9 cellular contexts compared by ENCODE assay signal in the genomic region with DNA sequence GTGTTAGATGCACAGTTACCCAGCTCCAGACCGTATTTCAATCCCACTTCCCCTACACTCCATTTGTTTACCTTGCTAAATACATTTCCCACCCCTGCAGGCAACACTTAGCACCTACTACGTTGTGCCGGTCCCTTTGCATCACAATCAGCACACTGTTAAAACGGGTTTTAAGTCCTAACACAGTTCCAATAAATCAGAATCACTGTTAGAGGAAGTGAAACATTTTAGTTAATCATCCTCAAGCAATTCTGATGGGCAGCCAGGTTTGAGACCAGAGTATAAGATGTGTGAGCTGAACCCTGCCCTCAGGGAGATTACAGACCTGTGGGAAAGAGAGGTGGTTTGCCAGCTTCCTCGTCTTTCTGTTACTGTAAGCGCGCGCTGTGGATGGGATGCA. TPM values are rescaled to one million over a fixed set of nuclear protein-coding genes. Genes with fewer than 3 reads are reported as not detected.
A peak's percentile ranks its signal among the peaks of the same experiment; 100 is the strongest.
DNase-seq lines count a peak whose midpoint lies in the region; ATAC-seq, FAIRE-seq and TF ChIP-seq lines count a peak whose summit lies in the region.
"Had no signal": no experiment of that assay in that cellular context is flagged by ENCODE, and none has a peak within 500 bp of the region (broad histone marks: within the 10 kb centered on the region; RNA-seq: fewer than 3 reads in every experiment).

No MANE protein-coding gene starts in this region.

- TF ChIP-seq CTCF in OCI-LY1 (IDR thresholded peaks at IDR 0.05; ENCODE audit: low read length) (no peak), endothelial cell of umbilical vein (IDR thresholded peaks at IDR 0.05; ENCODE audit: extremely low read depth in 1 of 2, insufficient read depth in 1 of 2, low read depth in 1 of 2, low read length in 2 of 2) (no peak)

- CTCF ChIA-PET in endothelial cell of umbilical vein (lab: Charles Lee), result interaction anchor here (1.4 to 6.2 kb wide), 6 partner anchors 10 to 42 kb away, joined by 3 to 42 read pairs (median 12); a partner anchor contains a TSS

- H3K4me1 ChIP-seq in GM23248 (ENCODE audit: insufficient read depth) (peaks cover 15% of the 10 kb centered on the region), OCI-LY1 (ENCODE audit: insufficient read depth, low read length, severe bottlenecking) (peaks cover 26% of the 10 kb centered on the region), endothelial cell of umbilical vein (ENCODE audit: control insufficient read depth, extremely low read depth, insufficient read depth, low read length) (peaks cover 32% of the 10 kb centered on the region)

- H3K4me2 ChIP-seq in GM23248 (ENCODE audit: unreplicated experiment) (peak overlapping the region; percentile 87), OCI-LY1 (ENCODE audit: low read length) (peak overlapping the region; percentile 45; the same call in 1 of the 2 replicates), endothelial cell of umbilical vein (ENCODE audit: insufficient read depth, low read length) (peak overlapping the region; percentile 96)

- no peaks in the 10 kb centered on the region for H3K9me2 ChIP-seq in GM23248 (ENCODE audit: insufficient read depth)
- no peaks in the 10 kb centered on the region for H3K9me2 ChIP-seq in OCI-LY1 (ENCODE audit: low read depth, low read length)

- peak overlapping the region; percentile 92 for H3K4me3 ChIP-seq in GM23248
- no peak overlapping the region for H3K4me3 ChIP-seq in OCI-LY1 (ENCODE audit: low read depth, low read length, poor library complexity, severe bottlenecking)
- H3K4me3 ChIP-seq in endothelial cell of umbilical vein (replicated peaks in 1 of 3; ENCODE audit: insufficient read depth in 1 of 3, low read depth in 1 of 3, low read length in 3 of 3), result peak overlapping the region in 2 of 3 experiments; percentile 8 to 78

- H4K20me1 ChIP-seq in GM23248 (ENCODE audit: insufficient read depth) (peaks cover 11% of the 10 kb centered on the region; the same call in 1 of the 2 replicates), OCI-LY1 (ENCODE audit: insufficient read depth, low read length) (no peaks in the 10 kb centered on the region), endothelial cell of umbilical vein (replicated peaks; ENCODE audit: control insufficient read depth, extremely low read depth, insufficient read depth, low read length) (peaks cover 5% of the 10 kb centered on the region)

- in situ Hi-C loops in GM23248 (cut with MboI), result no loop called here

- DNase-seq in GM23248 (peak; percentile 7), endothelial cell of umbilical vein (ENCODE audit: low read depth, low spot score) (no peak), renal cortical epithelial cell (ENCODE audit: low read depth) (peak; percentile 16), HT-29 (ENCODE audit: low spot score) (no peak), HuH-7.5 (ENCODE audit: low spot score) (no peak)
- DNase-seq: NCI-H146 had no signal

- H3K36me3 ChIP-seq in GM23248 (ENCODE audit: low read depth), result no peaks in the 10 kb centered on the region
- H3K36me3 ChIP-seq in OCI-LY1 (ENCODE audit: insufficient read depth, low read length), result peaks cover 19% of the 10 kb centered on the region
- H3K36me3 ChIP-seq in endothelial cell of umbilical vein (ENCODE audit: control insufficient read depth in 2 of 2, extremely low read depth in 1 of 2, insufficient read depth in 2 of 2, low read length in 2 of 2), result no peaks in the 10 kb centered on the region

- TF ChIP-seq POLR2A in endothelial cell of umbilical vein (IDR thresholded peaks at IDR 0.05; ENCODE audit: low read depth, low read length), result no peak

- no peaks in the 10 kb centered on the region for H3K9me3 ChIP-seq in GM23248 (ENCODE audit: low read depth)
- H3K9me3 ChIP-seq in OCI-LY1 (ENCODE audit: low read length), result no peaks in the 10 kb centered on the region
- H3K9me3 ChIP-seq in endothelial cell of umbilical vein (replicated peaks; ENCODE audit: control insufficient read depth, insufficient read depth, low read length), result no peaks in the 10 kb centered on the region

- no peak overlapping the region for H3K27ac ChIP-seq in GM23248
- no peak overlapping the region for H3K27ac ChIP-seq in OCI-LY1 (ENCODE audit: low read depth, low read length, poor library complexity, severe bottlenecking)
- no peak overlapping the region for H3K27ac ChIP-seq in endothelial cell of umbilical vein (ENCODE audit: insufficient read depth, low read depth, low read length)

- H3K27me3 ChIP-seq in GM23248 (replicated peaks; ENCODE audit: insufficient read depth) (no peaks in the 10 kb centered on the region), OCI-LY1 (ENCODE audit: insufficient read depth, low read length) (no peaks in the 10 kb centered on the region), endothelial cell of umbilical vein (ENCODE audit: control insufficient read depth in 2 of 2, insufficient read depth in 2 of 2, low read length in 2 of 2) (no peaks in the 10 kb centered on the region)

- no peaks in the 10 kb centered on the region for H3K9me1 ChIP-seq in endothelial cell of umbilical vein (replicated peaks; ENCODE audit: control insufficient read depth, extremely low read depth, insufficient read depth, low read length)

- H2AFZ ChIP-seq in GM23248, result no peak overlapping the region
- no peak overlapping the region for H2AFZ ChIP-seq in OCI-LY1 (ENCODE audit: low read length)
- no peak overlapping the region for H2AFZ ChIP-seq in endothelial cell of umbilical vein (ENCODE audit: low read depth, low read length)

- ATAC-seq in HG02885 (IDR thresholded peaks at IDR 0.05; ENCODE audit: poor library complexity, unreplicated experiment), result no peak

- BruUV-seq in endothelial cell of umbilical vein (replicated peaks; lab: Mats Ljungman, UMichigan), result no TSS peak

- H3F3A ChIP-seq in GM23248 (ENCODE audit: insufficient read depth) (peaks cover 11% of the 10 kb centered on the region; the same call in 1 of the 2 replicates), OCI-LY1 (ENCODE audit: insufficient read depth, low read length) (no peaks in the 10 kb centered on the region)

- POLR2A ChIA-PET in endothelial cell of umbilical vein (lab: Charles Lee), result interaction anchor here (1.1 to 2.5 kb wide), 2 partner anchors 24 kb away, joined by 3 to 8 read pairs; no protein-coding TSS in a partner anchor

- dilution Hi-C loops in endothelial cell of umbilical vein (cut with MboI; ENCODE audit: extremely low pct_ligation_motif_present, low sequenced_read_pairs), result no loop called here

- intact Hi-C loops in endothelial cell of umbilical vein (cut with micrococcal nuclease), result no loop called here

- 54 to 56% methylated on average over 8 of the region's 8 CpGs for WGBS in GM23248 (ENCODE audit: low coverage in 1 of 2, low lambda C conversion rate in 2 of 2, missing lambda C conversion rate in 2 of 2), 2 experiments

- peak; percentile 37 for FAIRE-seq in endothelial cell of umbilical vein (lab: Jason Lieb, UNC)

- peak overlapping the region; percentile 92; the same call in 1 of the 2 replicates for H3K9ac ChIP-seq in GM23248
- H3K9ac ChIP-seq in OCI-LY1 (ENCODE audit: low read length), result no peak overlapping the region
- H3K9ac ChIP-seq in endothelial cell of umbilical vein (replicated peaks; ENCODE audit: extremely low read depth, insufficient read depth, low read length), result peak overlapping the region; percentile 14

- H3K79me2 ChIP-seq in GM23248 (ENCODE audit: insufficient read depth) (peaks cover 59% of the 10 kb centered on the region), OCI-LY1 (ENCODE audit: insufficient read depth, low read length) (no peaks in the 10 kb centered on the region), endothelial cell of umbilical vein (ENCODE audit: control insufficient read depth, insufficient read depth, low read length) (peaks cover 38% of the 10 kb centered on the region)

RNA-seq across cellular contexts. Expression of a gene that starts 3.0 kb away (rescaled TPM):
- 13.8 and 14.8 TPM in 2 replicates for total RNA-seq in GM23248 (2014; rRNA removed; shearing (Covaris generic))
- polyA plus RNA-seq in GM23248 (2016; fragmentation: Nextera tagmentation; extraction: Ambion mirVana) (4.1 and 5.3 TPM in 2 replicates), endothelial cell of umbilical vein (13.6 and 14.8 TPM in 2 replicates)
- total RNA-seq in endothelial cell of umbilical vein (22.0 and 24.1 TPM in 2 replicates), renal cortical epithelial cell (6.6 and 14.4 TPM in 2 replicates)
- polyA plus RNA-seq in endothelial cell of umbilical vein (2011; cell fraction: cytosol; rRNA removed), result 14.9 and 17.1 TPM in 2 replicates
- polyA plus RNA-seq in endothelial cell of umbilical vein (2011; cell fraction: nucleus; rRNA removed), result 10.2 and 11.0 TPM in 2 replicates
- polyA plus RNA-seq in endothelial cell of umbilical vein (2012), result 14.6 and 16.2 TPM in 2 replicates
- polyA minus RNA-seq in endothelial cell of umbilical vein, result 16.2 and 21.5 TPM in 2 replicates
- 7.0 TPM for polyA minus RNA-seq in endothelial cell of umbilical vein (2011; cell fraction: cytosol; rRNA and poly(A)+ RNA removed)
- 6.9 and 8.0 TPM in 2 replicates for polyA minus RNA-seq in endothelial cell of umbilical vein (2011; cell fraction: nucleus; rRNA and poly(A)+ RNA removed)
- total RNA-seq in HT-29 (2014; rRNA removed; shearing (Covaris generic)), result 15.5 and 16.8 TPM in 2 replicates

RNA-seq across cellular contexts. Expression of a gene that starts 9.8 kb away (rescaled TPM):
- 0.32 TPM in 1 of 2 replicates, not detected in the other for total RNA-seq in GM23248 (2014; rRNA removed; shearing (Covaris generic))
- polyA plus RNA-seq in GM23248 (2016; fragmentation: Nextera tagmentation; extraction: Ambion mirVana) (4.0 and 4.5 TPM in 2 replicates), endothelial cell of umbilical vein (17.2 and 17.7 TPM in 2 replicates)
- total RNA-seq in endothelial cell of umbilical vein (17.0 and 20.0 TPM in 2 replicates), renal cortical epithelial cell (1.9 and 8.5 TPM in 2 replicates)
- 14.0 and 14.3 TPM in 2 replicates for polyA plus RNA-seq in endothelial cell of umbilical vein (2011; cell fraction: cytosol; rRNA removed)
- 51.4 and 61.9 TPM in 2 replicates for polyA plus RNA-seq in endothelial cell of umbilical vein (2011; cell fraction: nucleus; rRNA removed)
- polyA plus RNA-seq in endothelial cell of umbilical vein (2012), result 22.2 and 23.0 TPM in 2 replicates
- polyA minus RNA-seq in endothelial cell of umbilical vein, result 9.0 and 15.1 TPM in 2 replicates
- not detected for polyA minus RNA-seq in endothelial cell of umbilical vein (2011; cell fraction: cytosol; rRNA and poly(A)+ RNA removed)
- 14.0 and 17.0 TPM in 2 replicates for polyA minus RNA-seq in endothelial cell of umbilical vein (2011; cell fraction: nucleus; rRNA and poly(A)+ RNA removed)
- total RNA-seq in HT-29 (2014; rRNA removed; shearing (Covaris generic)), result 0.08 and 1.5 TPM in 2 replicates

RNA-seq across cellular contexts. Expression of a gene that starts 25.0 kb away (rescaled TPM):
- total RNA-seq in GM23248 (2014; rRNA removed; shearing (Covaris generic)), result 7.5 and 7.7 TPM in 2 replicates
- polyA plus RNA-seq in GM23248 (2016; fragmentation: Nextera tagmentation; extraction: Ambion mirVana) (2.0 and 2.1 TPM in 2 replicates), endothelial cell of umbilical vein (5.7 and 6.2 TPM in 2 replicates)
- total RNA-seq in endothelial cell of umbilical vein (32.2 and 37.7 TPM in 2 replicates), renal cortical epithelial cell (2.6 and 12.7 TPM in 2 replicates)
- 5.4 and 6.7 TPM in 2 replicates for polyA plus RNA-seq in endothelial cell of umbilical vein (2011; cell fraction: cytosol; rRNA removed)
- 8.9 and 9.2 TPM in 2 replicates for polyA plus RNA-seq in endothelial cell of umbilical vein (2011; cell fraction: nucleus; rRNA removed)
- polyA plus RNA-seq in endothelial cell of umbilical vein (2012), result 16.2 and 21.0 TPM in 2 replicates
- 2.9 and 5.5 TPM in 2 replicates for polyA minus RNA-seq in endothelial cell of umbilical vein
- polyA minus RNA-seq in endothelial cell of umbilical vein (2011; cell fraction: cytosol; rRNA and poly(A)+ RNA removed), result 3.1 TPM
- 2.2 and 3.9 TPM in 2 replicates for polyA minus RNA-seq in endothelial cell of umbilical vein (2011; cell fraction: nucleus; rRNA and poly(A)+ RNA removed)
- 2.7 and 3.9 TPM in 2 replicates for total RNA-seq in HT-29 (2014; rRNA removed; shearing (Covaris generic))

RNA-seq across cellular contexts. Expression of a gene that starts 42.8 kb away (rescaled TPM):
- total RNA-seq in GM23248 (2014; rRNA removed; shearing (Covaris generic)), result not detected in 2 replicates
- polyA plus RNA-seq in GM23248 (2016; fragmentation: Nextera tagmentation; extraction: Ambion mirVana) (not detected in 2 replicates), endothelial cell of umbilical vein (not detected in 2 replicates)
- total RNA-seq in endothelial cell of umbilical vein (not detected in 2 replicates), renal cortical epithelial cell (not detected in 2 replicates)
- not detected in 2 replicates for polyA plus RNA-seq in endothelial cell of umbilical vein (2011; cell fraction: cytosol; rRNA removed)
- polyA plus RNA-seq in endothelial cell of umbilical vein (2011; cell fraction: nucleus; rRNA removed), result not detected in 2 replicates
- not detected in 2 replicates for polyA plus RNA-seq in endothelial cell of umbilical vein (2012)
- polyA minus RNA-seq in endothelial cell of umbilical vein, result not detected in 2 replicates
- polyA minus RNA-seq in endothelial cell of umbilical vein (2011; cell fraction: cytosol; rRNA and poly(A)+ RNA removed), result not detected
- polyA minus RNA-seq in endothelial cell of umbilical vein (2011; cell fraction: nucleus; rRNA and poly(A)+ RNA removed), result not detected in 2 replicates
- total RNA-seq in HT-29 (2014; rRNA removed; shearing (Covaris generic)), result not detected in 2 replicates
- total RNA-seq: lung microvascular endothelial cell had no signal

RNA-seq across cellular contexts. Expression of a gene that starts 46.6 kb away (rescaled TPM):
- total RNA-seq in GM23248 (2014; rRNA removed; shearing (Covaris generic)), result 58.8 and 76.8 TPM in 2 replicates
- polyA plus RNA-seq in GM23248 (2016; fragmentation: Nextera tagmentation; extraction: Ambion mirVana) (76.7 and 78.2 TPM in 2 replicates), endothelial cell of umbilical vein (64.1 and 79.1 TPM in 2 replicates)
- total RNA-seq in endothelial cell of umbilical vein (36.7 and 36.9 TPM in 2 replicates), renal cortical epithelial cell (23.8 and 77.9 TPM in 2 replicates)
- polyA plus RNA-seq in endothelial cell of umbilical vein (2011; cell fraction: cytosol; rRNA removed), result 47.5 and 70.4 TPM in 2 replicates
- polyA plus RNA-seq in endothelial cell of umbilical vein (2011; cell fraction: nucleus; rRNA removed), result 26.9 and 27.6 TPM in 2 replicates
- 36.2 and 43.8 TPM in 2 replicates for polyA plus RNA-seq in endothelial cell of umbilical vein (2012)
- polyA minus RNA-seq in endothelial cell of umbilical vein, result 26.9 and 28.1 TPM in 2 replicates
- 4.9 TPM for polyA minus RNA-seq in endothelial cell of umbilical vein (2011; cell fraction: cytosol; rRNA and poly(A)+ RNA removed)
- polyA minus RNA-seq in endothelial cell of umbilical vein (2011; cell fraction: nucleus; rRNA and poly(A)+ RNA removed), result 5.1 and 6.7 TPM in 2 replicates
- total RNA-seq in HT-29 (2014; rRNA removed; shearing (Covaris generic)), result 12.0 and 15.5 TPM in 2 replicates

Comparison
In these comparisons a context has a peak if more than half of its experiments do, and no peak if none do; other contexts are left out.
1. DNase-seq: peak in GM23248 (single experiment) and renal cortical epithelial cell (single experiment); none in endothelial cell of umbilical vein (single experiment), HT-29 (single experiment) and HuH-7.5 (single experiment).
2. H3K4me2 ChIP-seq: peak in every context shown above with its lines; median percentile 96 in endothelial cell of umbilical vein; 87 in GM23248; 45 in OCI-LY1.